ENCODE assay signal across 8 cellular contexts in genomic region chr3:135965129-135965505, GRCh38. TPM values are rescaled to one million over a fixed set of nuclear protein-coding genes. Genes with fewer than 3 reads are reported as not detected.
DNase-seq lines count a peak whose midpoint lies in the region; ATAC-seq and TF ChIP-seq lines count a peak whose summit lies in the region.

No MANE protein-coding gene starts in this region.

- TF ChIP-seq CTCF in GM23338 (conservative IDR thresholded peaks at IDR 0.05; ENCODE audit: low read depth in 2 of 2), result no peak
- no peak for TF ChIP-seq CTCF in sigmoid colon (IDR thresholded peaks at IDR 0.05)

- H3K36me3 ChIP-seq in GM23338 (ENCODE audit: insufficient read depth) (no peaks in the 10 kb centered on the region), sigmoid colon (no peaks in the 10 kb centered on the region)

- H3K4me3 Mint-ChIP-seq in GM23338, result peak overlapping the region; percentile 77
- peak overlapping the region; percentile 56 for H3K4me3 Mint-ChIP-seq in activated CD4-positive, alpha-beta memory T cell treated with anti-CD3 and anti-CD28 coated beads for 36 hours

- H2AFZ ChIP-seq in GM23338, result peak overlapping the region; percentile 66; the same call in 1 of the 2 replicates

- H3K9me2 ChIP-seq in GM23338 (ENCODE audit: insufficient read depth), result peaks cover 6% of the 10 kb centered on the region; the same call in 1 of the 2 replicates

- TF ChIP-seq EP300 in sigmoid colon (IDR thresholded peaks at IDR 0.05), result no peak

- peaks cover 7% of the 10 kb centered on the region for H3K36me3 Mint-ChIP-seq in GM23338 (ENCODE audit: low read depth)
- no peaks in the 10 kb centered on the region for H3K36me3 Mint-ChIP-seq in activated CD4-positive, alpha-beta memory T cell treated with anti-CD3 and anti-CD28 coated beads for 36 hours

- H3K27me3 ChIP-seq in GM23338 (ENCODE audit: insufficient read depth) (no peaks in the 10 kb centered on the region), sigmoid colon (no peaks in the 10 kb centered on the region)

- H3K4me1 ChIP-seq in GM23338 (ENCODE audit: insufficient read depth), result peaks cover 26% of the 10 kb centered on the region
- peaks cover 0 to 34% (median 32%) of the 10 kb centered on the region in 4 donors for H3K4me1 ChIP-seq in sigmoid colon

- peaks cover 15% of the 10 kb centered on the region for H3K9me3 Mint-ChIP-seq in GM23338
- H3K9me3 Mint-ChIP-seq in activated CD4-positive, alpha-beta memory T cell treated with anti-CD3 and anti-CD28 coated beads for 36 hours, result peaks cover 19% of the 10 kb centered on the region

- H3K9me3 ChIP-seq in sigmoid colon, result peaks cover 0 to 3% (median 0%) of the 10 kb centered on the region in 4 donors

- peaks cover 36% of the 10 kb centered on the region for H3K4me1 Mint-ChIP-seq in GM23338
- peaks cover 10% of the 10 kb centered on the region for H3K4me1 Mint-ChIP-seq in activated CD4-positive, alpha-beta memory T cell treated with anti-CD3 and anti-CD28 coated beads for 36 hours (ENCODE audit: low read depth)

- intact Hi-C loops in activated CD4-positive, alpha-beta memory T cell treated with anti-CD3 and anti-CD28 coated beads for 36 hours (cut with micrococcal nuclease), result loop anchor here (5.0 kb wide), 1 partner anchor 897 kb away; the partner anchor contains the start of gene NCK1
- intact Hi-C loops in left cardiac atrium (cut with DNase I) (no loop called here), sigmoid colon (cut with DNase I) (loop anchor here (5.0 kb wide), 4 partner anchors 38 to 287 kb away; partner anchors contain the start of genes MSL2 and PCCB)

- POLR2A ChIA-PET in activated CD4-positive, alpha-beta memory T cell treated with anti-CD3 and anti-CD28 coated beads for 36 hours (lab: Charles Lee), result no interaction called here

- no peaks in the 10 kb centered on the region; the same call in 1 of the 2 replicates for H3F3A ChIP-seq in GM23338 (replicated peaks; ENCODE audit: low read depth)

- DNase-seq in GM23338 (ENCODE audit: low spot score) (no peak), left cardiac atrium (no peak), sigmoid colon (no peak), anterior cingulate cortex (lab: John Stamatoyannopoulos, UW) (no peak), NCI-H187 treated with DMSO at 0.1 percent for 48 hours (lab: John Stamatoyannopoulos, UW) (no peak), NCI-H510A treated with DMSO at 0.1 percent for 48 hours (lab: John Stamatoyannopoulos, UW) (no peak)
- DNase-seq in activated CD4-positive, alpha-beta memory T cell treated with anti-CD3 and anti-CD28 coated beads for 36 hours, result no peak

- peak overlapping the region; percentile 81 for H3K4me2 ChIP-seq in GM23338

- 0 out of 2 replicates have a peak overlapping the region, but pooled peaks have one; percentile 11 for H3K27ac Mint-ChIP-seq in GM23338
- no peak overlapping the region for H3K27ac Mint-ChIP-seq in activated CD4-positive, alpha-beta memory T cell treated with anti-CD3 and anti-CD28 coated beads for 36 hours

- CTCF ChIA-PET in activated CD4-positive, alpha-beta memory T cell treated with anti-CD3 and anti-CD28 coated beads for 36 hours (lab: Charles Lee), result interaction anchor here (0.9 kb wide), 1 partner anchor 787 kb away, joined by 3 read pairs; the partner anchor contains the start of gene STAG1

- H3K27ac ChIP-seq in GM23338 (ENCODE audit: low read depth) (no peak overlapping the region), sigmoid colon (peak overlapping the region; percentile 94 to 97 (median 96))

- H3K4me3 ChIP-seq in GM23338 (peak overlapping the region; percentile 77), sigmoid colon (peak overlapping the region; percentile 68 to 81 (median 76))

- no peak for TF ChIP-seq POLR2A in sigmoid colon (IDR thresholded peaks at IDR 0.05)

- 0 out of 2 replicates have a peak, but pooled peaks cover 5% of the 10 kb centered on the region for H4K20me1 ChIP-seq in GM23338 (replicated peaks; ENCODE audit: insufficient read depth)

- H3K27me3 Mint-ChIP-seq in GM23338 (ENCODE audit: insufficient read depth, low read depth, poor library complexity), result peaks cover 7% of the 10 kb centered on the region
- peaks cover 28% of the 10 kb centered on the region for H3K27me3 Mint-ChIP-seq in activated CD4-positive, alpha-beta memory T cell treated with anti-CD3 and anti-CD28 coated beads for 36 hours

- 10 to 16% methylated on average over 16 of the region's 16 CpGs for WGBS in sigmoid colon, 2 donors

- H3K79me2 ChIP-seq in GM23338 (replicated peaks; ENCODE audit: insufficient read depth), result peaks cover 34% of the 10 kb centered on the region

- ATAC-seq in GM23338, result peak; percentile 10
- peak; percentile 24 to 41 for ATAC-seq in left cardiac atrium
- no peak for ATAC-seq in GM21717 (IDR thresholded peaks at IDR 0.05; ENCODE audit: unreplicated experiment)

TF ChIP-seq in GM23338, 12 proteins besides CTCF, POLR2A, EP300 and RAD21 (continues in another document):
- TF ChIP-seq ETS1 (IDR thresholded peaks at IDR 0.05), result no peak
- no peak for TF ChIP-seq ZNF114 (CRISPR knock-in tag; IDR thresholded peaks at IDR 0.05)
- TF ChIP-seq NANOG (IDR thresholded peaks at IDR 0.05; ENCODE audit: borderline replicate concordance), result no peak
- TF ChIP-seq EZH2 (IDR thresholded peaks at IDR 0.05; ENCODE audit: low read depth, unreplicated experiment), result no peak
- TF ChIP-seq CREB1 (CRISPR knock-in tag; IDR thresholded peaks at IDR 0.05; ENCODE audit: low read depth), result no peak
- TF ChIP-seq STAT1 (IDR thresholded peaks at IDR 0.05; ENCODE audit: unreplicated experiment), result no peak

RNA-seq across cellular contexts. Expression of gene PPP2R3A, which starts 0.4 kb away (rescaled TPM):
- total RNA-seq in GM23338 (2014; rRNA removed; shearing (Covaris generic)), result 15.2 and 15.4 TPM in 2 replicates
- polyA plus RNA-seq in GM23338 (2016; fragmentation: Nextera tagmentation; extraction: Ambion mirVana) (4.5 and 6.4 TPM in 2 replicates), sigmoid colon (1 to 10 TPM; 4.0 to 8.1 (median 6.6) TPM)
- under 1 TPM; 0.17 to 0.33 TPM for total RNA-seq in activated CD4-positive, alpha-beta memory T cell treated with anti-CD3 and anti-CD28 coated beads for 36 hours
- total RNA-seq in left cardiac atrium (10 to 100 TPM; 37.5 to 60.1 TPM), sigmoid colon (10 to 100 TPM; 32.9 to 49.0 (median 36.8) TPM)

Comparison
In these comparisons a context has a peak if more than half of its experiments do, and no peak if none do; other contexts are left out.
1. RNA of gene PPP2R3A, which starts 0.4 kb away (total RNA-seq): 37.5 to 60.1 TPM in left cardiac atrium, 32.9 to 49.0 TPM in sigmoid colon and 15.2 to 15.4 TPM in GM23338; 0.17 to 0.33 TPM in activated CD4-positive, alpha-beta memory T cell treated with anti-CD3 and anti-CD28 coated beads for 36 hours; every median in the first group is over 10 times any median in the second.
2. intact Hi-C loops: an anchor here in activated CD4-positive, alpha-beta memory T cell treated with anti-CD3 and anti-CD28 coated beads for 36 hours (5.0 kb wide) and sigmoid colon (5.0 kb wide); none called in left cardiac atrium.